21 cellular contexts compared by ENCODE assay signal in genomic region chr7:67553378-67553777, GRCh38.
A peak's percentile ranks its signal among the peaks of the same experiment; 100 is the strongest.
DNase-seq lines count a peak whose midpoint lies in the region; ATAC-seq and TF ChIP-seq lines count a peak whose summit lies in the region.
"Had no signal": no experiment of that assay in that cellular context is flagged by ENCODE, and none has a peak within 500 bp of the region (broad histone marks: within the 10 kb centered on the region; RNA-seq: fewer than 3 reads in every experiment).

No MANE protein-coding gene starts in this region.

- H3K9me3 ChIP-seq in lower lobe of right lung: no peaks in the 10 kb centered on the region
- H3K9me3 ChIP-seq in neural progenitor cell (ENCODE audit: low read depth): no peaks in the 10 kb centered on the region
- no peaks in the 10 kb centered on the region for H3K9me3 ChIP-seq in prostate gland
- H3K9me3 ChIP-seq: MG63, Peyer's patch, SJSA1 had no signal

- H3K27me3 ChIP-seq in lower lobe of right lung (ENCODE audit: low read depth) (no peaks in the 10 kb centered on the region), neural progenitor cell (no peaks in the 10 kb centered on the region), prostate gland (replicated peaks; ENCODE audit: insufficient read depth) (no peaks in the 10 kb centered on the region)
- H3K27me3 ChIP-seq: MG63, Peyer's patch, SJSA1 had no signal

- H3K4me3 ChIP-seq in AG10803 (ENCODE audit: low read length) (no peak overlapping the region), lower lobe of right lung (no peak overlapping the region), neural progenitor cell (no peak overlapping the region), prostate gland (no peak overlapping the region)
- H3K4me3 ChIP-seq: MG63, Peyer's patch, SJSA1 had no signal

- 87% methylated on average over 5 of the region's 5 CpGs for WGBS in prostate gland

- intact Hi-C loops in lower lobe of right lung (cut with DNase I): no loop called here
- intact Hi-C loops in prostate gland (cut with DNase I): no loop called here

- peaks cover 9% of the 10 kb centered on the region for H3K4me1 Mint-ChIP-seq in neural progenitor cell
- H3K4me1 Mint-ChIP-seq: B cell, CD14-positive monocyte had no signal

- H3F3A ChIP-seq in neural progenitor cell (ENCODE audit: low read depth): no peaks in the 10 kb centered on the region

- H3K9me3 Mint-ChIP-seq in neural progenitor cell: peaks cover 6% of the 10 kb centered on the region

- H3K9ac ChIP-seq in neural progenitor cell: no peak overlapping the region

- TF ChIP-seq CTCF in AG10803 (conservative IDR thresholded peaks at IDR 0.05; ENCODE audit: low read length): no peak
- TF ChIP-seq CTCF in lower lobe of right lung (IDR thresholded peaks at IDR 0.05): no peak
- TF ChIP-seq CTCF in neural progenitor cell (IDR thresholded peaks at IDR 0.05): no peak
- TF ChIP-seq CTCF in prostate gland (IDR thresholded peaks at IDR 0.05): no peak

- no peak overlapping the region for H3K4me2 ChIP-seq in neural progenitor cell

- peaks cover 15% of the 10 kb centered on the region for H3K27me3 Mint-ChIP-seq in neural progenitor cell (ENCODE audit: insufficient read depth, low read depth)
- H3K27me3 Mint-ChIP-seq: B cell had no signal

- no peaks in the 10 kb centered on the region for H4K20me1 ChIP-seq in neural progenitor cell (ENCODE audit: low read depth)

- H3K27ac ChIP-seq in lower lobe of right lung: no peak overlapping the region
- no peak overlapping the region for H3K27ac ChIP-seq in neural progenitor cell
- H3K27ac ChIP-seq in prostate gland: no peak overlapping the region
- H3K27ac ChIP-seq: Peyer's patch, SJSA1 had no signal

- H3K36me3 ChIP-seq in lower lobe of right lung: no peaks in the 10 kb centered on the region
- H3K36me3 ChIP-seq in neural progenitor cell: no peaks in the 10 kb centered on the region
- H3K36me3 ChIP-seq in prostate gland: no peaks in the 10 kb centered on the region
- H3K36me3 ChIP-seq: MG63, Peyer's patch, SJSA1 had no signal

- DNase-seq in AG10803 (ENCODE audit: low read depth): peak; percentile 11
- DNase-seq in GM04503 (ENCODE audit: low read depth): peak; percentile 2
- peak; percentile 70 for DNase-seq in astrocyte of the hippocampus (ENCODE audit: low read depth, low spot score)
- DNase-seq in lower lobe of right lung: no peak
- DNase-seq in neural progenitor cell (ENCODE audit: low spot score): no peak
- no peak for DNase-seq in prostate gland (ENCODE audit: low spot score)
- no peak for DNase-seq in activated effector memory CD4-positive, alpha-beta T cell treated with anti-CD3 and anti-CD28 coated beads, Interleukin-2, amount 50 U/mL, for 16 hours
- DNase-seq: DND-41, Kasumi-1, MG63, NCI-H1417 treated with DMSO at 0.1 percent for 48 hours, NCI-H187, NCI-H226, NCI-H510A treated with DMSO at 0.1 percent for 48 hours, NCI-H82, Peyer's patch had no signal

- ATAC-seq in lower lobe of right lung (peak; percentile 66 to 78), GM21825 (IDR thresholded peaks at IDR 0.05; ENCODE audit: unreplicated experiment) (no peak)
- ATAC-seq: Right ventricle myocardium inferior had no signal

- no peak overlapping the region for H3K4me3 Mint-ChIP-seq in neural progenitor cell
- H3K4me3 Mint-ChIP-seq: B cell, CD14-positive monocyte had no signal

- H3K4me1 ChIP-seq in lower lobe of right lung (no peaks in the 10 kb centered on the region), neural progenitor cell (no peaks in the 10 kb centered on the region), prostate gland (replicated peaks) (no peaks in the 10 kb centered on the region)
- H3K4me1 ChIP-seq: Peyer's patch, SJSA1 had no signal

- no peak overlapping the region for H3K27ac Mint-ChIP-seq in neural progenitor cell
- H3K27ac Mint-ChIP-seq: B cell, CD14-positive monocyte had no signal

- H3K36me3 Mint-ChIP-seq in neural progenitor cell: no peaks in the 10 kb centered on the region
- H3K36me3 Mint-ChIP-seq: CD14-positive monocyte had no signal

- H3K79me2 ChIP-seq in neural progenitor cell (ENCODE audit: low read depth): no peaks in the 10 kb centered on the region

- TF ChIP-seq POLR2A in prostate gland (IDR thresholded peaks at IDR 0.05): no peak

- H2AFZ ChIP-seq in neural progenitor cell (replicated peaks): no peak overlapping the region

Comparison
In these comparisons a context has a peak if more than half of its experiments do, and no peak if none do; other contexts are left out.
1. DNase-seq: peak in AG10803 (single experiment), GM04503 (single experiment) and astrocyte of the hippocampus (single experiment); none in lower lobe of right lung (single experiment), neural progenitor cell (single experiment), prostate gland (single experiment) and activated effector memory CD4-positive, alpha-beta T cell treated with anti-CD3 and anti-CD28 coated beads, Interleukin-2, amount 50 U/mL, for 16 hours (single experiment).